Comparison of ENCODE assay signal across 1 cellular context in genomic region chr2:234823877-234824376, GRCh38.
TF ChIP-seq lines count a peak whose summit lies in the region.

No MANE protein-coding gene starts in this region.

TF ChIP-seq in HepG2, 621 proteins besides CTCF, POLR2A, EP300 and RAD21 (continued from another document and continues in another):
- TF ChIP-seq SOX13 (IDR thresholded peaks at IDR 0.05) (peak; percentile 72; the same call in 1 of the 2 replicates), SOX13 (CRISPR knock-in tag; conservative IDR thresholded peaks at IDR 0.05 in 1 of 2, IDR thresholded peaks at IDR 0.05 in 1 of 2) (peak in 1 of 2 experiments; percentile 92; a peak in 2 of 4 replicates), BCLAF1 (IDR thresholded peaks at IDR 0.05) (no peak), SIX1 (CRISPR knock-in tag; IDR thresholded peaks at IDR 0.05; ENCODE audit: borderline replicate concordance) (peak; percentile 22; the same call in 1 of the 2 replicates), FOSL1 (CRISPR knock-in tag; IDR thresholded peaks at IDR 0.05; ENCODE audit: borderline replicate concordance) (peak; percentile 13; the same call in 1 of the 2 replicates), SPEN (CRISPR knock-in tag; IDR thresholded peaks at IDR 0.05; ENCODE audit: low read depth) (no peak), ZNF710 (CRISPR knock-in tag; IDR thresholded peaks at IDR 0.05; ENCODE audit: borderline replicate concordance) (peak; percentile 65; the same call in 1 of the 2 replicates), ZNF432 (CRISPR knock-in tag; IDR thresholded peaks at IDR 0.05; ENCODE audit: borderline replicate concordance) (no peak), DPF2 (CRISPR knock-in tag; IDR thresholded peaks at IDR 0.05; ENCODE audit: borderline replicate concordance, low read depth) (0 out of 2 replicates have a peak, but pooled peaks have one; percentile 27), HCFC1 (IDR thresholded peaks at IDR 0.05; ENCODE audit: low read depth, low read length) (no peak), NFIC (IDR thresholded peaks at IDR 0.05; ENCODE audit: low read length) (peak; percentile 40; the same call in 1 of the 2 replicates), ZNF724P (CRISPR knock-in tag; IDR thresholded peaks at IDR 0.05; ENCODE audit: borderline replicate concordance) (no peak), E2F1 (CRISPR knock-in tag; IDR thresholded peaks at IDR 0.05) (no peak), MNT (IDR thresholded peaks at IDR 0.05) (peak; percentile 28; the same call in 1 of the 2 replicates), SSRP1 (CRISPR knock-in tag; IDR thresholded peaks at IDR 0.05) (0 out of 2 replicates have a peak, but pooled peaks have one; percentile 36), PPARG (CRISPR knock-in tag; conservative IDR thresholded peaks at IDR 0.05) (0 out of 2 replicates have a peak, but pooled peaks have one; percentile 35), IRF9 (CRISPR knock-in tag; IDR thresholded peaks at IDR 0.05; ENCODE audit: borderline replicate concordance) (no peak), ARID3A (IDR thresholded peaks at IDR 0.05; ENCODE audit: low read depth, low read length) (no peak), ZNF605 (CRISPR knock-in tag; IDR thresholded peaks at IDR 0.05) (peak; percentile 75; the same call in 1 of the 2 replicates), RXRB (CRISPR knock-in tag; IDR thresholded peaks at IDR 0.05; ENCODE audit: borderline replicate concordance) (peak; percentile 41; the same call in 1 of the 2 replicates), ZBTB38 (CRISPR knock-in tag; IDR thresholded peaks at IDR 0.05) (0 out of 2 replicates have a peak, but pooled peaks have one; percentile 31), KDM6A (CRISPR knock-in tag; IDR thresholded peaks at IDR 0.05; ENCODE audit: low read depth) (0 out of 2 replicates have a peak, but pooled peaks have one; percentile 20), ZNF557 (CRISPR knock-in tag; IDR thresholded peaks at IDR 0.05) (no peak), ZNF562 (CRISPR knock-in tag; IDR thresholded peaks at IDR 0.05; ENCODE audit: borderline replicate concordance) (no peak), ZNF205 (CRISPR knock-in tag; IDR thresholded peaks at IDR 0.05) (no peak), NR2F1 (CRISPR knock-in tag; IDR thresholded peaks at IDR 0.05) (peak in 1 of 2 experiments; percentile 64; a peak in 3 of 4 replicates), FOXK2 (IDR thresholded peaks at IDR 0.05) (peak; percentile 70), SNAPC5 (CRISPR knock-in tag; IDR thresholded peaks at IDR 0.05; ENCODE audit: borderline replicate concordance) (no peak; the same call in none of the 2 replicates)
- TF ChIP-seq, protein P1, sequence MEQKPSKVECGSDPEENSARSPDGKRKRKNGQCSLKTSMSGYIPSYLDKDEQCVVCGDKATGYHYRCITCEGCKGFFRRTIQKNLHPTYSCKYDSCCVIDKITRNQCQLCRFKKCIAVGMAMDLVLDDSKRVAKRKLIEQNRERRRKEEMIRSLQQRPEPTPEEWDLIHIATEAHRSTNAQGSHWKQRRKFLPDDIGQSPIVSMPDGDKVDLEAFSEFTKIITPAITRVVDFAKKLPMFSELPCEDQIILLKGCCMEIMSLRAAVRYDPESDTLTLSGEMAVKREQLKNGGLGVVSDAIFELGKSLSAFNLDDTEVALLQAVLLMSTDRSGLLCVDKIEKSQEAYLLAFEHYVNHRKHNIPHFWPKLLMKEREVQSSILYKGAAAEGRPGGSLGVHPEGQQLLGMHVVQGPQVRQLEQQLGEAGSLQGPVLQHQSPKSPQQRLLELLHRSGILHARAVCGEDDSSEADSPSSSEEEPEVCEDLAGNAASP (CRISPR knock-in tag; IDR thresholded peaks at IDR 0.05; ENCODE audit: borderline replicate concordance) = 0 out of 2 replicates have a peak, but pooled peaks have one; percentile 5
- TF ChIP-seq, protein P2, sequence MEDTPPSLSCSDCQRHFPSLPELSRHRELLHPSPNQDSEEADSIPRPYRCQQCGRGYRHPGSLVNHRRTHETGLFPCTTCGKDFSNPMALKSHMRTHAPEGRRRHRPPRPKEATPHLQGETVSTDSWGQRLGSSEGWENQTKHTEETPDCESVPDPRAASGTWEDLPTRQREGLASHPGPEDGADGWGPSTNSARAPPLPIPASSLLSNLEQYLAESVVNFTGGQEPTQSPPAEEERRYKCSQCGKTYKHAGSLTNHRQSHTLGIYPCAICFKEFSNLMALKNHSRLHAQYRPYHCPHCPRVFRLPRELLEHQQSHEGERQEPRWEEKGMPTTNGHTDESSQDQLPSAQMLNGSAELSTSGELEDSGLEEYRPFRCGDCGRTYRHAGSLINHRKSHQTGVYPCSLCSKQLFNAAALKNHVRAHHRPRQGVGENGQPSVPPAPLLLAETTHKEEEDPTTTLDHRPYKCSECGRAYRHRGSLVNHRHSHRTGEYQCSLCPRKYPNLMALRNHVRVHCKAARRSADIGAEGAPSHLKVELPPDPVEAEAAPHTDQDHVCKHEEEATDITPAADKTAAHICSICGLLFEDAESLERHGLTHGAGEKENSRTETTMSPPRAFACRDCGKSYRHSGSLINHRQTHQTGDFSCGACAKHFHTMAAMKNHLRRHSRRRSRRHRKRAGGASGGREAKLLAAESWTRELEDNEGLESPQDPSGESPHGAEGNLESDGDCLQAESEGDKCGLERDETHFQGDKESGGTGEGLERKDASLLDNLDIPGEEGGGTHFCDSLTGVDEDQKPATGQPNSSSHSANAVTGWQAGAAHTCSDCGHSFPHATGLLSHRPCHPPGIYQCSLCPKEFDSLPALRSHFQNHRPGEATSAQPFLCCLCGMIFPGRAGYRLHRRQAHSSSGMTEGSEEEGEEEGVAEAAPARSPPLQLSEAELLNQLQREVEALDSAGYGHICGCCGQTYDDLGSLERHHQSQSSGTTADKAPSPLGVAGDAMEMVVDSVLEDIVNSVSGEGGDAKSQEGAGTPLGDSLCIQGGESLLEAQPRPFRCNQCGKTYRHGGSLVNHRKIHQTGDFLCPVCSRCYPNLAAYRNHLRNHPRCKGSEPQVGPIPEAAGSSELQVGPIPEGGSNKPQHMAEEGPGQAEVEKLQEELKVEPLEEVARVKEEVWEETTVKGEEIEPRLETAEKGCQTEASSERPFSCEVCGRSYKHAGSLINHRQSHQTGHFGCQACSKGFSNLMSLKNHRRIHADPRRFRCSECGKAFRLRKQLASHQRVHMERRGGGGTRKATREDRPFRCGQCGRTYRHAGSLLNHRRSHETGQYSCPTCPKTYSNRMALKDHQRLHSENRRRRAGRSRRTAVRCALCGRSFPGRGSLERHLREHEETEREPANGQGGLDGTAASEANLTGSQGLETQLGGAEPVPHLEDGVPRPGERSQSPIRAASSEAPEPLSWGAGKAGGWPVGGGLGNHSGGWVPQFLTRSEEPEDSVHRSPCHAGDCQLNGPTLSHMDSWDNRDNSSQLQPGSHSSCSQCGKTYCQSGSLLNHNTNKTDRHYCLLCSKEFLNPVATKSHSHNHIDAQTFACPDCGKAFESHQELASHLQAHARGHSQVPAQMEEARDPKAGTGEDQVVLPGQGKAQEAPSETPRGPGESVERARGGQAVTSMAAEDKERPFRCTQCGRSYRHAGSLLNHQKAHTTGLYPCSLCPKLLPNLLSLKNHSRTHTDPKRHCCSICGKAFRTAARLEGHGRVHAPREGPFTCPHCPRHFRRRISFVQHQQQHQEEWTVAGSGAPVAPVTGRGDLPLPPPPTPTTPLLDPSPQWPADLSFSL (CRISPR knock-in tag; IDR thresholded peaks at IDR 0.05) = no peak
- TF ChIP-seq, protein P3, sequence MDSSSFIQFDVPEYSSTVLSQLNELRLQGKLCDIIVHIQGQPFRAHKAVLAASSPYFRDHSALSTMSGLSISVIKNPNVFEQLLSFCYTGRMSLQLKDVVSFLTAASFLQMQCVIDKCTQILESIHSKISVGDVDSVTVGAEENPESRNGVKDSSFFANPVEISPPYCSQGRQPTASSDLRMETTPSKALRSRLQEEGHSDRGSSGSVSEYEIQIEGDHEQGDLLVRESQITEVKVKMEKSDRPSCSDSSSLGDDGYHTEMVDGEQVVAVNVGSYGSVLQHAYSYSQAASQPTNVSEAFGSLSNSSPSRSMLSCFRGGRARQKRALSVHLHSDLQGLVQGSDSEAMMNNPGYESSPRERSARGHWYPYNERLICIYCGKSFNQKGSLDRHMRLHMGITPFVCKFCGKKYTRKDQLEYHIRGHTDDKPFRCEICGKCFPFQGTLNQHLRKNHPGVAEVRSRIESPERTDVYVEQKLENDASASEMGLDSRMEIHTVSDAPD (CRISPR knock-in tag; IDR thresholded peaks at IDR 0.05) = 0 out of 2 replicates have a peak, but pooled peaks have one; percentile 59
- TF ChIP-seq, protein P4, sequence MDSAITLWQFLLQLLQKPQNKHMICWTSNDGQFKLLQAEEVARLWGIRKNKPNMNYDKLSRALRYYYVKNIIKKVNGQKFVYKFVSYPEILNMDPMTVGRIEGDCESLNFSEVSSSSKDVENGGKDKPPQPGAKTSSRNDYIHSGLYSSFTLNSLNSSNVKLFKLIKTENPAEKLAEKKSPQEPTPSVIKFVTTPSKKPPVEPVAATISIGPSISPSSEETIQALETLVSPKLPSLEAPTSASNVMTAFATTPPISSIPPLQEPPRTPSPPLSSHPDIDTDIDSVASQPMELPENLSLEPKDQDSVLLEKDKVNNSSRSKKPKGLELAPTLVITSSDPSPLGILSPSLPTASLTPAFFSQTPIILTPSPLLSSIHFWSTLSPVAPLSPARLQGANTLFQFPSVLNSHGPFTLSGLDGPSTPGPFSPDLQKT (CRISPR knock-in tag; IDR thresholded peaks at IDR 0.05; ENCODE audit: borderline replicate concordance) = no peak
